ENCODE assay signal across 1 cellular context in the genomic region with DNA sequence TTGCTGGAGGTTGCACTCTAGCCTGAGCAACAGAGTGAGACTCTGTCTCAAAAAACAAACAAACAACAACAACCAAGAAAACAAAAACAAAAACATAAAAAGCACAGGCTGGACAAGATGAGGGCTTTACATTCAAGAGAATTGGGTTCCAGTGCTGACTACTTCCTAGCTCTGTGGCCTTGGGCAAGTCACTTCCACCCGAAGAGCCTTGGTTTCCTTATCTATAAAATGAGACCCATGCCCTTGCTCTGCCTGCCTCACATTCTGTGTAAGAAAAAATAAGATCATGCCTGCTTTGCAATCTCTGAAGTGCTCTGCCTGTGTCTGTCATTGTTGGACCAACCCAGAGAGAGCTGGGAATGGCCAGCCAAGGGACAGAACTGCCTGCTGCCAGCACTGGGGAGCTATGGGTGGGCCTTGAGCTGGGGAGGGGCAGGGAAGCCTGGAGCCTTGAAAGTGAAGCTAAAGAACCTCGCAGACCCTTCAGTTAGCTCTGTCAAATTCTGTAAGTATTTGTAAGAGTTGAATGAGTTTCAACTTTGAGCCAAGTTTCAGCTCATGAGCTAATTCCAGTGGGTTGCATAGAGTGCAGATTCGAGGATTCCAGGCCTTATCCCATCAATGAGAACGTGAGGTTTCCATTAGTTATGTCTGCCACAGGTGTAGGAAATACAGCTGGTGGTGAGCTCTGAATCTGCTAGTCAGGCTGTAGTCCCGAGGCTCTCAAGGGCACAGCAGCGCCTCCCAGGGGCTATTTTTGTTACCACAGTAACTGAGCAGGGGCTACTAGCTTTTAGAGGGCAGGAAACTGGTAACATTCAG.
A peak's percentile ranks its signal among the peaks of the same experiment; 100 is the strongest.
TF ChIP-seq lines count a peak whose summit lies in the region.

No MANE protein-coding gene starts in this region.

TF ChIP-seq in HepG2, 621 proteins besides CTCF, POLR2A, EP300 and RAD21 (continued from another document and continues in another):
- TF ChIP-seq SOX5 (CRISPR knock-in tag; IDR thresholded peaks at IDR 0.05; ENCODE audit: borderline replicate concordance) (peak; percentile 16; the same call in 1 of the 2 replicates), CEBPB (IDR thresholded peaks at IDR 0.05; ENCODE audit: borderline replicate concordance, low read depth, low read length) (0 out of 2 replicates have a peak, but pooled peaks have one; percentile 6), ZNF567 (CRISPR knock-in tag; IDR thresholded peaks at IDR 0.05; ENCODE audit: borderline replicate concordance) (no peak), ZNF3 (CRISPR knock-in tag; IDR thresholded peaks at IDR 0.05) (0 out of 2 replicates have a peak, but pooled peaks have one; percentile 65), ZNF558 (CRISPR knock-in tag; IDR thresholded peaks at IDR 0.05; ENCODE audit: borderline replicate concordance) (no peak), ZNF607 (CRISPR knock-in tag; IDR thresholded peaks at IDR 0.05; ENCODE audit: borderline replicate concordance) (no peak), MEF2D (CRISPR knock-in tag; IDR thresholded peaks at IDR 0.05) (no peak; the same call in 1 of the 2 replicates), AGO1 (IDR thresholded peaks at IDR 0.05; ENCODE audit: low read depth, low read length, poor library complexity, severe bottlenecking) (no peak), RXRB (CRISPR knock-in tag; IDR thresholded peaks at IDR 0.05; ENCODE audit: borderline replicate concordance) (peak; percentile 58; the same call in 1 of the 2 replicates), LCORL (IDR thresholded peaks at IDR 0.05) (no peak), LCORL (CRISPR knock-in tag; IDR thresholded peaks at IDR 0.05) (no peak), FOSL2 (CRISPR knock-in tag; IDR thresholded peaks at IDR 0.05) (0 out of 2 replicates have a peak, but pooled peaks have one; percentile 28), FOXA3 (CRISPR knock-in tag; IDR thresholded peaks at IDR 0.05) (no peak), PHF21A (CRISPR knock-in tag; IDR thresholded peaks at IDR 0.05) (peak; percentile 76; the same call in 1 of the 2 replicates), SMAD9 (CRISPR knock-in tag; IDR thresholded peaks at IDR 0.05) (no peak), TBP (CRISPR knock-in tag; IDR thresholded peaks at IDR 0.05) (no peak), RFXANK (CRISPR knock-in tag; IDR thresholded peaks at IDR 0.05) (0 out of 2 replicates have a peak, but pooled peaks have one; percentile 29), ZNF660 (CRISPR knock-in tag; IDR thresholded peaks at IDR 0.05; ENCODE audit: borderline replicate concordance, low read depth) (no peak), ZNF205 (CRISPR knock-in tag; IDR thresholded peaks at IDR 0.05) (peak; percentile 69; the same call in 1 of the 2 replicates), ZNF605 (CRISPR knock-in tag; IDR thresholded peaks at IDR 0.05) (0 out of 2 replicates have a peak, but pooled peaks have one; percentile 42), STAG1 (CRISPR knock-in tag; IDR thresholded peaks at IDR 0.05) (peak; percentile 78), PTBP1 (IDR thresholded peaks at IDR 0.05; ENCODE audit: low read depth, low read length, poor library complexity, severe bottlenecking) (no peak), MXI1 (IDR thresholded peaks at IDR 0.05; ENCODE audit: borderline replicate concordance, low read depth, low read length) (peak; percentile 54; the same call in 2 of the 3 replicates), CREB1 (IDR thresholded peaks at IDR 0.05) (no peak), CREB1 (CRISPR knock-in tag; IDR thresholded peaks at IDR 0.05) (no peak; the same call in 1 of the 2 replicates), ZFY (CRISPR knock-in tag; IDR thresholded peaks at IDR 0.05) (peak; percentile 49; the same call in 1 of the 2 replicates), ZNF644 (CRISPR knock-in tag; IDR thresholded peaks at IDR 0.05; ENCODE audit: low read depth) (no peak), IRF2 (CRISPR knock-in tag; IDR thresholded peaks at IDR 0.05) (peak; percentile 58), CBX1 (IDR thresholded peaks at IDR 0.05; ENCODE audit: low read depth) (no peak), SPEN (CRISPR knock-in tag; IDR thresholded peaks at IDR 0.05; ENCODE audit: low read depth) (no peak), ZFP62 (CRISPR knock-in tag; IDR thresholded peaks at IDR 0.05) (0 out of 2 replicates have a peak, but pooled peaks have one; percentile 31), CENPT (CRISPR knock-in tag; IDR thresholded peaks at IDR 0.05; ENCODE audit: low read depth) (no peak), MIER2 (CRISPR knock-in tag; IDR thresholded peaks at IDR 0.05) (peak; percentile 88), ZNF891 (CRISPR knock-in tag; IDR thresholded peaks at IDR 0.05) (no peak), ZNF10 (CRISPR knock-in tag; IDR thresholded peaks at IDR 0.05; ENCODE audit: borderline replicate concordance, low read depth) (no peak), MIER3 (CRISPR knock-in tag; IDR thresholded peaks at IDR 0.05; ENCODE audit: borderline replicate concordance) (no peak), SAFB2 (CRISPR knock-in tag; IDR thresholded peaks at IDR 0.05; ENCODE audit: borderline replicate concordance, low read depth) (no peak), FOXO1 (CRISPR knock-in tag; IDR thresholded peaks at IDR 0.05) (peak; percentile 30; the same call in 1 of the 2 replicates), SOX13 (IDR thresholded peaks at IDR 0.05) (no peak), SOX13 (CRISPR knock-in tag; conservative IDR thresholded peaks at IDR 0.05 in 1 of 2, IDR thresholded peaks at IDR 0.05 in 1 of 2) (peak in 1 of 2 experiments; percentile 11; a peak in 1 of 4 replicates), BHLHE40 (IDR thresholded peaks at IDR 0.05; ENCODE audit: low read length) (peak; percentile 76), SMYD3 (CRISPR knock-in tag; IDR thresholded peaks at IDR 0.05) (no peak), ELF3 (CRISPR knock-in tag; IDR thresholded peaks at IDR 0.05) (no peak), ZFP36L1 (CRISPR knock-in tag; IDR thresholded peaks at IDR 0.05) (no peak), ZNF782 (CRISPR knock-in tag; IDR thresholded peaks at IDR 0.05; ENCODE audit: borderline replicate concordance) (no peak), AHR (CRISPR knock-in tag; IDR thresholded peaks at IDR 0.05) (no peak), PPARG (CRISPR knock-in tag; conservative IDR thresholded peaks at IDR 0.05) (no peak), NFE2 (CRISPR knock-in tag; IDR thresholded peaks at IDR 0.05) (no peak), NCOA1 (CRISPR knock-in tag; IDR thresholded peaks at IDR 0.05) (no peak), SNRNP70 (IDR thresholded peaks at IDR 0.05; ENCODE audit: low read depth, low read length) (no peak)
- TF ChIP-seq, protein P1, sequence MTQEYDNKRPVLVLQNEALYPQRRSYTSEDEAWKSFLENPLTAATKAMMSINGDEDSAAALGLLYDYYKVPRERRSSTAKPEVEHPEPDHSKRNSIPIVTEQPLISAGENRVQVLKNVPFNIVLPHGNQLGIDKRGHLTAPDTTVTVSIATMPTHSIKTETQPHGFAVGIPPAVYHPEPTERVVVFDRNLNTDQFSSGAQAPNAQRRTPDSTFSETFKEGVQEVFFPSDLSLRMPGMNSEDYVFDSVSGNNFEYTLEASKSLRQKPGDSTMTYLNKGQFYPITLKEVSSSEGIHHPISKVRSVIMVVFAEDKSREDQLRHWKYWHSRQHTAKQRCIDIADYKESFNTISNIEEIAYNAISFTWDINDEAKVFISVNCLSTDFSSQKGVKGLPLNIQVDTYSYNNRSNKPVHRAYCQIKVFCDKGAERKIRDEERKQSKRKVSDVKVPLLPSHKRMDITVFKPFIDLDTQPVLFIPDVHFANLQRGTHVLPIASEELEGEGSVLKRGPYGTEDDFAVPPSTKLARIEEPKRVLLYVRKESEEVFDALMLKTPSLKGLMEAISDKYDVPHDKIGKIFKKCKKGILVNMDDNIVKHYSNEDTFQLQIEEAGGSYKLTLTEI (CRISPR knock-in tag; conservative IDR thresholded peaks at IDR 0.05) = no peak
- TF ChIP-seq, protein P2, sequence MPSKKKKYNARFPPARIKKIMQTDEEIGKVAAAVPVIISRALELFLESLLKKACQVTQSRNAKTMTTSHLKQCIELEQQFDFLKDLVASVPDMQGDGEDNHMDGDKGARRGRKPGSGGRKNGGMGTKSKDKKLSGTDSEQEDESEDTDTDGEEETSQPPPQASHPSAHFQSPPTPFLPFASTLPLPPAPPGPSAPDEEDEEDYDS (CRISPR knock-in tag; IDR thresholded peaks at IDR 0.05) = peak; percentile 42; the same call in 1 of the 2 replicates
- TF ChIP-seq, protein P3, sequence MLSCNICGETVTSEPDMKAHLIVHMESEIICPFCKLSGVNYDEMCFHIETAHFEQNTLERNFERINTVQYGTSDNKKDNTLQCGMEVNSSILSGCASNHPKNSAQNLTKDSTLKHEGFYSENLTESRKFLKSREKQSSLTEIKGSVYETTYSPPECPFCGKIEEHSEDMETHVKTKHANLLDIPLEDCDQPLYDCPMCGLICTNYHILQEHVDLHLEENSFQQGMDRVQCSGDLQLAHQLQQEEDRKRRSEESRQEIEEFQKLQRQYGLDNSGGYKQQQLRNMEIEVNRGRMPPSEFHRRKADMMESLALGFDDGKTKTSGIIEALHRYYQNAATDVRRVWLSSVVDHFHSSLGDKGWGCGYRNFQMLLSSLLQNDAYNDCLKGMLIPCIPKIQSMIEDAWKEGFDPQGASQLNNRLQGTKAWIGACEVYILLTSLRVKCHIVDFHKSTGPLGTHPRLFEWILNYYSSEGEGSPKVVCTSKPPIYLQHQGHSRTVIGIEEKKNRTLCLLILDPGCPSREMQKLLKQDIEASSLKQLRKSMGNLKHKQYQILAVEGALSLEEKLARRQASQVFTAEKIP (CRISPR knock-in tag; IDR thresholded peaks at IDR 0.05; ENCODE audit: borderline replicate concordance) = no peak
- TF ChIP-seq, protein P4, sequence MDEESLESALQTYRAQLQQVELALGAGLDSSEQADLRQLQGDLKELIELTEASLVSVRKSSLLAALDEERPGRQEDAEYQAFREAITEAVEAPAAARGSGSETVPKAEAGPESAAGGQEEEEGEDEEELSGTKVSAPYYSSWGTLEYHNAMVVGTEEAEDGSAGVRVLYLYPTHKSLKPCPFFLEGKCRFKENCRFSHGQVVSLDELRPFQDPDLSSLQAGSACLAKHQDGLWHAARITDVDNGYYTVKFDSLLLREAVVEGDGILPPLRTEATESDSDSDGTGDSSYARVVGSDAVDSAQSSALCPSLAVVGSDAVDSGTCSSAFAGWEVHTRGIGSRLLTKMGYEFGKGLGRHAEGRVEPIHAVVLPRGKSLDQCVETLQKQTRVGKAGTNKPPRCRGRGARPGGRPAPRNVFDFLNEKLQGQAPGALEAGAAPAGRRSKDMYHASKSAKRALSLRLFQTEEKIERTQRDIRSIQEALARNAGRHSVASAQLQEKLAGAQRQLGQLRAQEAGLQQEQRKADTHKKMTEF (CRISPR knock-in tag; IDR thresholded peaks at IDR 0.05) = 0 out of 2 replicates have a peak, but pooled peaks have one; percentile 40
- TF ChIP-seq, protein P5, sequence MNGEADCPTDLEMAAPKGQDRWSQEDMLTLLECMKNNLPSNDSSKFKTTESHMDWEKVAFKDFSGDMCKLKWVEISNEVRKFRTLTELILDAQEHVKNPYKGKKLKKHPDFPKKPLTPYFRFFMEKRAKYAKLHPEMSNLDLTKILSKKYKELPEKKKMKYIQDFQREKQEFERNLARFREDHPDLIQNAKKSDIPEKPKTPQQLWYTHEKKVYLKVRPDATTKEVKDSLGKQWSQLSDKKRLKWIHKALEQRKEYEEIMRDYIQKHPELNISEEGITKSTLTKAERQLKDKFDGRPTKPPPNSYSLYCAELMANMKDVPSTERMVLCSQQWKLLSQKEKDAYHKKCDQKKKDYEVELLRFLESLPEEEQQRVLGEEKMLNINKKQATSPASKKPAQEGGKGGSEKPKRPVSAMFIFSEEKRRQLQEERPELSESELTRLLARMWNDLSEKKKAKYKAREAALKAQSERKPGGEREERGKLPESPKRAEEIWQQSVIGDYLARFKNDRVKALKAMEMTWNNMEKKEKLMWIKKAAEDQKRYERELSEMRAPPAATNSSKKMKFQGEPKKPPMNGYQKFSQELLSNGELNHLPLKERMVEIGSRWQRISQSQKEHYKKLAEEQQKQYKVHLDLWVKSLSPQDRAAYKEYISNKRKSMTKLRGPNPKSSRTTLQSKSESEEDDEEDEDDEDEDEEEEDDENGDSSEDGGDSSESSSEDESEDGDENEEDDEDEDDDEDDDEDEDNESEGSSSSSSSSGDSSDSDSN (CRISPR knock-in tag; IDR thresholded peaks at IDR 0.05) = no peak
- TF ChIP-seq, protein P6, sequence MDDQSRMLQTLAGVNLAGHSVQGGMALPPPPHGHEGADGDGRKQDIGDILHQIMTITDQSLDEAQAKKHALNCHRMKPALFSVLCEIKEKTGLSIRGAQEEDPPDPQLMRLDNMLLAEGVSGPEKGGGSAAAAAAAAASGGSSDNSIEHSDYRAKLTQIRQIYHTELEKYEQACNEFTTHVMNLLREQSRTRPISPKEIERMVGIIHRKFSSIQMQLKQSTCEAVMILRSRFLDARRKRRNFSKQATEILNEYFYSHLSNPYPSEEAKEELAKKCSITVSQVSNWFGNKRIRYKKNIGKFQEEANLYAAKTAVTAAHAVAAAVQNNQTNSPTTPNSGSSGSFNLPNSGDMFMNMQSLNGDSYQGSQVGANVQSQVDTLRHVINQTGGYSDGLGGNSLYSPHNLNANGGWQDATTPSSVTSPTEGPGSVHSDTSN (CRISPR knock-in tag; IDR thresholded peaks at IDR 0.05; ENCODE audit: borderline replicate concordance) = no peak
- TF ChIP-seq, protein P7, sequence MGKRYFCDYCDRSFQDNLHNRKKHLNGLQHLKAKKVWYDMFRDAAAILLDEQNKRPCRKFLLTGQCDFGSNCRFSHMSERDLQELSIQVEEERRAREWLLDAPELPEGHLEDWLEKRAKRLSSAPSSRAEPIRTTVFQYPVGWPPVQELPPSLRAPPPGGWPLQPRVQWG (CRISPR knock-in tag; IDR thresholded peaks at IDR 0.05; ENCODE audit: borderline replicate concordance, low read depth) = no peak
- TF ChIP-seq, protein P8, sequence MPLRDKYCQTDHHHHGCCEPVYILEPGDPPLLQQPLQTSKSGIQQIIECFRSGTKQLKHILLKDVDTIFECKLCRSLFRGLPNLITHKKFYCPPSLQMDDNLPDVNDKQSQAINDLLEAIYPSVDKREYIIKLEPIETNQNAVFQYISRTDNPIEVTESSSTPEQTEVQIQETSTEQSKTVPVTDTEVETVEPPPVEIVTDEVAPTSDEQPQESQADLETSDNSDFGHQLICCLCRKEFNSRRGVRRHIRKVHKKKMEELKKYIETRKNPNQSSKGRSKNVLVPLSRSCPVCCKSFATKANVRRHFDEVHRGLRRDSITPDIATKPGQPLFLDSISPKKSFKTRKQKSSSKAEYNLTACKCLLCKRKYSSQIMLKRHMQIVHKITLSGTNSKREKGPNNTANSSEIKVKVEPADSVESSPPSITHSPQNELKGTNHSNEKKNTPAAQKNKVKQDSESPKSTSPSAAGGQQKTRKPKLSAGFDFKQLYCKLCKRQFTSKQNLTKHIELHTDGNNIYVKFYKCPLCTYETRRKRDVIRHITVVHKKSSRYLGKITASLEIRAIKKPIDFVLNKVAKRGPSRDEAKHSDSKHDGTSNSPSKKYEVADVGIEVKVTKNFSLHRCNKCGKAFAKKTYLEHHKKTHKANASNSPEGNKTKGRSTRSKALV (CRISPR knock-in tag; IDR thresholded peaks at IDR 0.05) = 0 out of 2 replicates have a peak, but pooled peaks have one; percentile 24
